13 cellular contexts compared by ENCODE assay signal in genomic region chr20:50680106-50680960, GRCh38. TPM values are rescaled to one million over a fixed set of nuclear protein-coding genes. Genes with fewer than 3 reads are reported as not detected.
DNase-seq lines count a peak whose midpoint lies in the region; ATAC-seq and TF ChIP-seq lines count a peak whose summit lies in the region.
"Had no signal": no experiment of that assay in that cellular context is flagged by ENCODE, and none has a peak within 500 bp of the region (broad histone marks: within the 10 kb centered on the region; RNA-seq: fewer than 3 reads in every experiment).

No MANE protein-coding gene starts in this region.

- TF ChIP-seq POLR2A in ovary (IDR thresholded peaks at IDR 0.05), result no peak

- H3K4me1 ChIP-seq in BLaER1, result peaks cover 16% of the 10 kb centered on the region
- peaks cover 17% of the 10 kb centered on the region; the same call in 1 of the 2 replicates for H3K4me1 ChIP-seq in SJCRH30
- H3K4me1 ChIP-seq in heart right ventricle, result peaks cover 0 to 17% (median 8%) of the 10 kb centered on the region in 9 donors
- peaks cover 17% of the 10 kb centered on the region for H3K4me1 ChIP-seq in ovary (ENCODE audit: insufficient read depth)

- H4K20me1 ChIP-seq in BLaER1, result no peaks in the 10 kb centered on the region

- no peak overlapping the region for H3K4me3 Mint-ChIP-seq in stimulated activated effector memory CD8-positive, alpha-beta T cell treated with anti-CD3 and anti-CD28 coated beads, Interleukin-12 subunit alpha, Interleukin-12 subunit beta, amount 100 ng/mL, for 72 hours
- H3K4me3 Mint-ChIP-seq in osteocyte (ENCODE audit: unreplicated experiment), result no peak overlapping the region
- H3K4me3 Mint-ChIP-seq: activated T-helper 17 cell treated with anti-CD3 and anti-CD28 coated beads, Interleukin-2, amount 50 U/mL, for 72 hours; stimulated activated naive CD8-positive, alpha-beta T cell treated with anti-CD3 and anti-CD28 coated beads, Interleukin-15, Interleukin-2, amounts not matched to agents 100 ng/mL and 50 ng/mL, for 24 hours had no signal

- H3K27ac ChIP-seq in BLaER1 (no peak overlapping the region), SJCRH30 (no peak overlapping the region), heart right ventricle (peak overlapping the region in 2 of 10 donors; percentile 7 to 29), ovary (peak overlapping the region in 1 of 2 donors; percentile 49)

- no peaks in the 10 kb centered on the region for H3K9me3 ChIP-seq in BLaER1
- no peaks in the 10 kb centered on the region for H3K9me3 ChIP-seq in SJCRH30 (replicated peaks)
- no peaks in the 10 kb centered on the region for H3K9me3 ChIP-seq in heart right ventricle
- no peaks in the 10 kb centered on the region for H3K9me3 ChIP-seq in ovary

- TF ChIP-seq CTCF in heart right ventricle (IDR thresholded peaks at IDR 0.05) (no peak), ovary (IDR thresholded peaks at IDR 0.05) (no peak), osteocyte (IDR thresholded peaks at IDR 0.05) (no peak)

- DNase-seq in SJCRH30, result peak; percentile 38 to 61
- no peak for DNase-seq in heart right ventricle
- DNase-seq in ovary, result peak; percentile 65 to 85 (median 77)
- no peak for DNase-seq in stimulated activated effector memory CD8-positive, alpha-beta T cell treated with anti-CD3 and anti-CD28 coated beads, Interleukin-12 subunit alpha, Interleukin-12 subunit beta, amount 100 ng/mL, for 72 hours (ENCODE audit: low spot score in 2 of 2)
- no peak for DNase-seq in osteocyte (ENCODE audit: extremely low spot score, unreplicated experiment)
- no peak for DNase-seq in activated CD4-positive, alpha-beta T cell treated with anti-CD3 and anti-CD28 coated beads for 1 hour
- DNase-seq: HCEC 1CT; hypothalamus; stimulated activated CD4-positive, alpha-beta T cell treated with anti-CD3 and anti-CD28 coated beads, Interleukin-1b, Interleukin-23, amount 100 ng/mL, for 48 hours had no signal

- H3K9ac ChIP-seq in BLaER1, result no peak overlapping the region

- TF ChIP-seq EP300 in ovary (IDR thresholded peaks at IDR 0.05), result no peak

- WGBS in heart right ventricle, 2 donors, result 75 to 84% methylated on average over 19 of the region's 19 CpGs
- WGBS in ovary, 3 donors, result 33 to 37% (median 36%) methylated on average over 19 of the region's 19 CpGs

- H3K4me1 Mint-ChIP-seq in stimulated activated effector memory CD8-positive, alpha-beta T cell treated with anti-CD3 and anti-CD28 coated beads, Interleukin-12 subunit alpha, Interleukin-12 subunit beta, amount 100 ng/mL, for 72 hours, result no peaks in the 10 kb centered on the region
- peaks cover 17% of the 10 kb centered on the region for H3K4me1 Mint-ChIP-seq in osteocyte (ENCODE audit: unreplicated experiment)
- H3K4me1 Mint-ChIP-seq: activated T-helper 17 cell treated with anti-CD3 and anti-CD28 coated beads, Interleukin-2, amount 50 U/mL, for 72 hours had no signal

- H3K36me3 ChIP-seq in BLaER1, result no peaks in the 10 kb centered on the region
- no peaks in the 10 kb centered on the region for H3K36me3 ChIP-seq in SJCRH30
- no peaks in the 10 kb centered on the region for H3K36me3 ChIP-seq in heart right ventricle
- H3K36me3 ChIP-seq in ovary, result no peaks in the 10 kb centered on the region

- intact Hi-C loops in heart right ventricle (cut with DNase I) (no loop called here), ovary (cut with DNase I) (no loop called here)

- H3K27ac Mint-ChIP-seq in stimulated activated effector memory CD8-positive, alpha-beta T cell treated with anti-CD3 and anti-CD28 coated beads, Interleukin-12 subunit alpha, Interleukin-12 subunit beta, amount 100 ng/mL, for 72 hours, result no peak overlapping the region
- no peak overlapping the region for H3K27ac Mint-ChIP-seq in osteocyte (ENCODE audit: unreplicated experiment)
- H3K27ac Mint-ChIP-seq: activated T-helper 17 cell treated with anti-CD3 and anti-CD28 coated beads, Interleukin-2, amount 50 U/mL, for 72 hours; stimulated activated naive CD8-positive, alpha-beta T cell treated with anti-CD3 and anti-CD28 coated beads, Interleukin-15, Interleukin-2, amounts not matched to agents 100 ng/mL and 50 ng/mL, for 24 hours had no signal

- no peak overlapping the region for H3K4me3 ChIP-seq in BLaER1
- no peak overlapping the region for H3K4me3 ChIP-seq in SJCRH30
- no peak overlapping the region for H3K4me3 ChIP-seq in heart right ventricle
- no peak overlapping the region for H3K4me3 ChIP-seq in ovary

- peaks cover 23% of the 10 kb centered on the region for H3K27me3 Mint-ChIP-seq in osteocyte (ENCODE audit: unreplicated experiment)
- H3K27me3 Mint-ChIP-seq: activated T-helper 17 cell treated with anti-CD3 and anti-CD28 coated beads, Interleukin-2, amount 50 U/mL, for 72 hours; stimulated activated naive CD8-positive, alpha-beta T cell treated with anti-CD3 and anti-CD28 coated beads, Interleukin-15, Interleukin-2, amounts not matched to agents 100 ng/mL and 50 ng/mL, for 24 hours had no signal

- H3K4me2 ChIP-seq in BLaER1, result 0 out of 2 replicates have a peak overlapping the region, but pooled peaks have one; percentile 5

- ATAC-seq in heart right ventricle, result peak in 5 of 8 donors; percentile 35 to 77 (median 59)
- no peak for ATAC-seq in GM18502 (IDR thresholded peaks at IDR 0.05; ENCODE audit: poor library complexity, unreplicated experiment)
- no peak for ATAC-seq in stimulated activated effector memory CD8-positive, alpha-beta T cell treated with anti-CD3 and anti-CD28 coated beads, Interleukin-12 subunit alpha, Interleukin-12 subunit beta, amount 100 ng/mL, for 72 hours
- ATAC-seq: activated T-helper 17 cell treated with anti-CD3 and anti-CD28 coated beads, Interleukin-2, amount 50 U/mL, for 72 hours had no signal

- H3K27me3 ChIP-seq in BLaER1 (no peaks in the 10 kb centered on the region), SJCRH30 (no peaks in the 10 kb centered on the region), heart right ventricle (no peaks in the 10 kb centered on the region), ovary (no peaks in the 10 kb centered on the region)

- peaks cover 3% of the 10 kb centered on the region for H3K9me3 Mint-ChIP-seq in stimulated activated effector memory CD8-positive, alpha-beta T cell treated with anti-CD3 and anti-CD28 coated beads, Interleukin-12 subunit alpha, Interleukin-12 subunit beta, amount 100 ng/mL, for 72 hours
- no peaks in the 10 kb centered on the region for H3K9me3 Mint-ChIP-seq in osteocyte (ENCODE audit: unreplicated experiment)
- H3K9me3 Mint-ChIP-seq: activated T-helper 17 cell treated with anti-CD3 and anti-CD28 coated beads, Interleukin-2, amount 50 U/mL, for 72 hours; stimulated activated naive CD8-positive, alpha-beta T cell treated with anti-CD3 and anti-CD28 coated beads, Interleukin-15, Interleukin-2, amounts not matched to agents 100 ng/mL and 50 ng/mL, for 24 hours had no signal

- H3K36me3 Mint-ChIP-seq in stimulated activated effector memory CD8-positive, alpha-beta T cell treated with anti-CD3 and anti-CD28 coated beads, Interleukin-12 subunit alpha, Interleukin-12 subunit beta, amount 100 ng/mL, for 72 hours, result no peaks in the 10 kb centered on the region
- no peaks in the 10 kb centered on the region for H3K36me3 Mint-ChIP-seq in osteocyte (ENCODE audit: unreplicated experiment)

RNA-seq across cellular contexts. Expression of gene RIPOR3, which starts 11.0 kb away (rescaled TPM):
- total RNA-seq in SJCRH30 (2014; rRNA removed; shearing (Covaris generic)), result 1.7 and 2.6 TPM in 2 replicates
- total RNA-seq in heart right ventricle, result 10 to 100 TPM in 1 of 10 donors, 1 to 10 TPM in 9; 1.6 to 21.8 (median 2.7) TPM
- polyA plus RNA-seq in heart right ventricle, result 10 to 100 TPM in 1 of 2 donors, 1 to 10 TPM in 1; 6.3 to 50.2 TPM
- total RNA-seq in ovary, result 10 to 100 TPM in 2 of 7 donors, 1 to 10 TPM in 5; 1.3 to 22.7 (median 8.0) TPM
- 1 to 10 TPM; 1.7 to 9.6 TPM for polyA plus RNA-seq in ovary
- total RNA-seq in osteocyte, result 0.11 and 0.37 TPM in 2 replicates
- total RNA-seq: activated T-helper 17 cell treated with anti-CD3 and anti-CD28 coated beads, Interleukin-2, amount 50 U/mL, for 72 hours had no signal

RNA-seq across cellular contexts. Expression of gene PARD6B, which starts 51.0 kb away (rescaled TPM):
- total RNA-seq in SJCRH30 (2014; rRNA removed; shearing (Covaris generic)), result 2.3 and 2.8 TPM in 2 replicates
- total RNA-seq in heart right ventricle, result 1 to 10 TPM; 1.7 to 7.1 (median 3.7) TPM
- 1 to 10 TPM; 1.3 to 3.1 TPM for polyA plus RNA-seq in heart right ventricle
- 10 to 100 TPM in 2 of 7 donors, 1 to 10 TPM in 5; 4.5 to 14.4 (median 8.5) TPM for total RNA-seq in ovary
- 1 to 10 TPM in 1 of 2 donors, under 1 TPM in 1; 0.91 to 1.0 TPM for polyA plus RNA-seq in ovary
- total RNA-seq in osteocyte, result 0.97 and 1.1 TPM in 2 replicates

Comparison
In these comparisons a context has a peak if more than half of its experiments do, and no peak if none do; other contexts are left out.
1. DNase-seq: peak in SJCRH30 (2 of 2) and ovary (5 of 5); none in heart right ventricle (0 of 2), stimulated activated effector memory CD8-positive, alpha-beta T cell treated with anti-CD3 and anti-CD28 coated beads, Interleukin-12 subunit alpha, Interleukin-12 subunit beta, amount 100 ng/mL, for 72 hours (0 of 2), osteocyte (single experiment) and activated CD4-positive, alpha-beta T cell treated with anti-CD3 and anti-CD28 coated beads for 1 hour (single experiment).
2. ATAC-seq: peak in heart right ventricle (5 of 8); none in GM18502 (single experiment) and stimulated activated effector memory CD8-positive, alpha-beta T cell treated with anti-CD3 and anti-CD28 coated beads, Interleukin-12 subunit alpha, Interleukin-12 subunit beta, amount 100 ng/mL, for 72 hours (single experiment).